In the genomic region with DNA sequence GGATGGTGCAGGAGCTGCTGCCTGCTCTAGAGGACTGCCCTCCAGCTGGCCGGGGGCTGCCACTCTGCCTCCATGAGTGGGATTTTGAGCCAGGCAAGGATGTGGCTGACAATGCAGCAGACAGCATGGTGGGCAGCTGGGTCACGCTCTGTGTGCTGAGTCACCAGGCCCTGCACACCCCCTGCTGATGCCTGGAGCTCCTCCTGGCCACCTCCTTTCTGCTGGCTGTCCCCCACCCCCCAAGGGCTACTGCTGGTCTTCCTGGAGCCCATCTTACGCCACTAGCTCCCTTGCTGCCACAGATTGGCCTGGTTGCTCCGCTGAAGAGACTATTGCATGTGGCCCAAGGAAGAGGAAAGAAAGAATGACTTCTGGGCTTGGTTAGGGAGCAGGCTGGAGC, we compare ENCODE assay signal across 1 cellular context.
TF ChIP-seq lines count a peak whose summit lies in the region.

No MANE protein-coding gene starts in this region.

TF ChIP-seq in IMR-90, 13 proteins besides CTCF, POLR2A, EP300 and RAD21:
- peak; percentile 22; the same call in 1 of the 2 replicates for TF ChIP-seq NFE2L2 (IDR thresholded peaks at IDR 0.05; ENCODE audit: low read depth, low read length)
- TF ChIP-seq FOS (IDR thresholded peaks at IDR 0.05; ENCODE audit: low read depth, low read length), result 0 out of 2 replicates have a peak, but pooled peaks have one; percentile 7
- no peak for TF ChIP-seq RFX5 (IDR thresholded peaks at IDR 0.05; ENCODE audit: low read depth, low read length)
